9 cellular contexts compared by ENCODE assay signal in the genomic region with DNA sequence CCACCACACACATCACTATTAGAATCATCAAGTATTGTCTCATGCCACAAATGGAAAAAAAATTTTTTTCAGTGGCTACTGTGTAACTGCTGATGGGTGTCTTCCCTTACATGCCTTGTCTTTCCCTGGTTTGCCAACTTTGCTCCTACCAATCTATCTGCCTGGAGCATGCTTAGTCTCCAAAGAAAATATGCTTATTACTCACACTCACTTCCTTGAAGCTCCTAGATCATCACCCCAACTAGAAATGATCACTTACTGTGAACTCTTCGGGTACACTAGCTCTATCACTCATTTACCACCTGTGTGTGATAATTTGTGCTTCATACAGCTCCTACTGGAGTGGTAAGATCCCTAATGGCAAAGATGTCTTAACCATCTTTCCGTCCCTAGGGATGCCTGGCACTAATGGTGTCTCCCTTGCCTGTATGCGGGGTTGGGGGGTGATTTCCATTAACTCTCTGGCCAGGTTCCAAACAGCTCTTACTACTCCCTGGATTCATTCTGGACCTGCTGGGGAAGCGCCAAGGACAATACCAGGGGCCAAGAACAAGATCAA. TPM values are rescaled to one million over a fixed set of nuclear protein-coding genes. Genes with fewer than 3 reads are reported as not detected.
DNase-seq lines count a peak whose midpoint lies in the region; ATAC-seq, FAIRE-seq and TF ChIP-seq lines count a peak whose summit lies in the region.
"Had no signal": no experiment of that assay in that cellular context is flagged by ENCODE, and none has a peak within 500 bp of the region (broad histone marks: within the 10 kb centered on the region; RNA-seq: fewer than 3 reads in every experiment).

No MANE protein-coding gene starts in this region.

- peak overlapping the region; percentile 94 for H3K4me3 ChIP-seq in Karpas-422 (ENCODE audit: low read length)
- peak overlapping the region; percentile 78 for H3K4me3 ChIP-seq in K562
- H3K4me3 ChIP-seq in lower leg skin (ENCODE audit: low read depth, poor library complexity, severe bottlenecking), result peak overlapping the region; percentile 89
- peak overlapping the region; percentile 92 to 98 for H3K4me3 ChIP-seq in tibial artery

- no peaks in the 10 kb centered on the region for H3K9me2 ChIP-seq in Karpas-422 (replicated peaks; ENCODE audit: insufficient read depth, low read length)

- peaks cover 54% of the 10 kb centered on the region for H3K79me2 ChIP-seq in Karpas-422 (ENCODE audit: low read length)
- H3K79me2 ChIP-seq in K562 (ENCODE audit: control insufficient read depth, insufficient read depth, low read length), result peaks cover 49% of the 10 kb centered on the region

- H4K20me1 ChIP-seq in Karpas-422 (ENCODE audit: insufficient read depth, low read depth, low read length) (no peaks in the 10 kb centered on the region), K562 (replicated peaks; ENCODE audit: control insufficient read depth, insufficient read depth, low read length) (no peaks in the 10 kb centered on the region)

- H3K4me2 ChIP-seq in Karpas-422 (ENCODE audit: low read depth, low read length, poor library complexity, severe bottlenecking) (peak overlapping the region; percentile 98), K562 (ENCODE audit: insufficient read depth, low read length) (peak overlapping the region; percentile 91)

- ATAC-seq in K562 (no peak; the same call in 2 of the 3 replicates), HG02678 (IDR thresholded peaks at IDR 0.05; ENCODE audit: unreplicated experiment) (no peak), GM21360 (IDR thresholded peaks at IDR 0.05; ENCODE audit: unreplicated experiment) (no peak)

- 1% methylated on average over 4 of the region's 4 CpGs for WGBS in K562 (ENCODE audit: insufficient coverage, low coverage, missing lambda C conversion rate)
- 4 to 6% methylated on average over 4 of the region's 4 CpGs for WGBS in lower leg skin, 2 donors

- in situ Hi-C loops in K562 (cut with MboI), result no loop called here

- no TSS peak for BruUV-seq in K562 (replicated peaks; lab: Mats Ljungman, UMichigan)

- H3K27me3 ChIP-seq in Karpas-422 (ENCODE audit: low read length) (no peaks in the 10 kb centered on the region), K562 (ENCODE audit: control insufficient read depth in 2 of 2, insufficient read depth in 2 of 2, low read length in 2 of 2) (no peaks in the 10 kb centered on the region), tibial artery (no peaks in the 10 kb centered on the region)

- TF ChIP-seq RAD21 in K562 (CRISPR knock-in tag; conservative IDR thresholded peaks at IDR 0.05 in 1 of 2, IDR thresholded peaks at IDR 0.05 in 1 of 2), result no peak

- H3K4me1 ChIP-seq in Karpas-422 (ENCODE audit: low read length) (peaks cover 24% of the 10 kb centered on the region), K562 (replicated peaks in 1 of 2; ENCODE audit: control insufficient read depth in 2 of 2, insufficient read depth in 2 of 2, low read length in 2 of 2) (peaks cover 18% of the 10 kb centered on the region in 2 experiments; a peak in 4 of 5 replicates), tibial artery (peaks cover 0 to 19% (median 13%) of the 10 kb centered on the region in 4 donors)

- peak overlapping the region; percentile 97 for H3K9ac ChIP-seq in Karpas-422 (ENCODE audit: low read length)
- peak overlapping the region; percentile 78 to 98; a peak in 3 of 4 replicates for H3K9ac ChIP-seq in K562 (ENCODE audit: insufficient read depth in 1 of 2, low read depth in 2 of 2, low read length in 2 of 2)

- TF ChIP-seq POLR2A in K562 (conservative IDR thresholded peaks at IDR 0.05), result no peak
- TF ChIP-seq POLR2A in lower leg skin (IDR thresholded peaks at IDR 0.05), result no peak

- H3K9me3 ChIP-seq in Karpas-422 (ENCODE audit: low read length) (no peaks in the 10 kb centered on the region), K562 (replicated peaks; ENCODE audit: control insufficient read depth, insufficient read depth, low read depth, low read length) (no peaks in the 10 kb centered on the region), tibial artery (no peaks in the 10 kb centered on the region)

- no peak for TF ChIP-seq CTCF in K562 (IDR thresholded peaks at IDR 0.05 in 2 of 3, conservative IDR thresholded peaks at IDR 0.05 in 1 of 3; ENCODE audit: insufficient read depth in 2 of 3, low read depth in 1 of 3, low read length in 3 of 3)
- no peak for TF ChIP-seq CTCF in lower leg skin (IDR thresholded peaks at IDR 0.05)
- TF ChIP-seq CTCF in tibial artery (IDR thresholded peaks at IDR 0.05), result no peak

- FAIRE-seq in K562 (lab: Jason Lieb, UNC), result no peak
- FAIRE-seq: colon had no signal

- H3K9me1 ChIP-seq in K562 (ENCODE audit: control insufficient read depth, insufficient read depth, low read length), result no peaks in the 10 kb centered on the region

- intact Hi-C loops in K562 (cut with micrococcal nuclease), result no loop called here
- intact Hi-C loops in lower leg skin (cut with DNase I; ENCODE audit: low total_unique reads), result no loop called here
- intact Hi-C loops in tibial artery (cut with DNase I; ENCODE audit: low total_unique reads), result no loop called here

- H3K36me3 ChIP-seq in Karpas-422 (ENCODE audit: insufficient read depth, low read length) (no peaks in the 10 kb centered on the region), K562 (ENCODE audit: control insufficient read depth, insufficient read depth, low read length) (peaks cover 10% of the 10 kb centered on the region; the same call in 2 of the 3 replicates), tibial artery (peaks cover 0 to 16% (median 3%) of the 10 kb centered on the region in 3 donors)

- peak; percentile 10 for DNase-seq in NCI-H1436 (lab: John Stamatoyannopoulos, UW)
- no peak for DNase-seq in NCI-H1436 treated with DMSO at 0.1 percent for 48 hours (lab: John Stamatoyannopoulos, UW)
- DNase-seq in Karpas-422, result peak; percentile 68
- no peak for DNase-seq in K562 (ENCODE audit: extremely low read depth in 1 of 4, low spot score in 3 of 4)
- DNase-seq in lower leg skin (ENCODE audit: low spot score in 2 of 2), result no peak
- no peak for DNase-seq in tibial artery

- POLR2A ChIA-PET in K562 (lab: Yijun Ruan, JAX), result interaction anchor here (0.5 to 3.5 kb wide), 12 partner anchors 9 to 111 kb away, joined by 3 to 21 read pairs (median 4); a partner anchor contains a TSS

- TF ChIP-seq EP300 in K562 (IDR thresholded peaks at IDR 0.05; ENCODE audit: low read length), result no peak

- H3K27ac ChIP-seq in Karpas-422 (ENCODE audit: low read length) (peak overlapping the region; percentile 55), K562 (ENCODE audit: extremely low read depth, low read depth, low read length) (peak overlapping the region; percentile 74), tibial artery (peak overlapping the region; percentile 63 to 84)

- CTCF ChIA-PET in K562 (lab: Yijun Ruan, JAX; ENCODE audit: low intra/inter-chr PET ratio), result no interaction called here

- peak overlapping the region; percentile 80; the same call in 1 of the 2 replicates for H2AFZ ChIP-seq in Karpas-422 (ENCODE audit: low read length)
- peak overlapping the region; percentile 90 for H2AFZ ChIP-seq in K562 (ENCODE audit: low read depth, low read length)

TF ChIP-seq in K562, 482 proteins besides CTCF, POLR2A, EP300 and RAD21 (continues in another document):
- TF ChIP-seq SRSF7 (optimal IDR thresholded peaks at IDR 0.05; ENCODE audit: low read depth, low read length), result no peak
- TF ChIP-seq LARP7 (IDR thresholded peaks at IDR 0.05), result no peak

RNA-seq across cellular contexts. Expression of a gene that starts 0.8 kb away (rescaled TPM):
- 5.7 and 7.5 TPM in 2 replicates for total RNA-seq in Karpas-422 (2014; rRNA removed; shearing (Covaris generic); ENCODE audit: low replicate concordance)
- total RNA-seq in K562 (2011; cell fraction: chromatin; rRNA removed; ENCODE audit: low replicate concordance), result 35.4 and 57.8 TPM in 2 replicates
- 34.5 and 42.0 TPM in 2 replicates for total RNA-seq in K562 (2011; cell fraction: nucleolus; rRNA removed)
- total RNA-seq in K562 (2011; cell fraction: nucleoplasm; rRNA removed), result 28.3 and 30.4 TPM in 2 replicates
- total RNA-seq in K562 (2014; rRNA removed), result 9.4 and 10.2 TPM in 2 replicates
- total RNA-seq in K562 (2014; rRNA removed; fragmentation: Illumina TruSeq; extraction: Trizol), result 14.3 and 14.8 TPM in 2 replicates
- 13.0 and 13.5 TPM in 2 replicates for total RNA-seq in K562 (2015; rRNA removed; fragmentation: Illumina TruSeq; extraction: Trizol)
- total RNA-seq in K562 (2021), result 19.6 and 19.9 TPM in 2 replicates
- 25.5 and 28.0 TPM in 2 replicates for polyA plus RNA-seq in K562 (2011; rRNA removed)
- 12.5 and 12.9 TPM in 2 replicates for polyA plus RNA-seq in K562 (2011; cell fraction: cytosol; rRNA removed)
- 34.8 and 45.4 TPM in 2 replicates for polyA plus RNA-seq in K562 (2011; cell fraction: nucleus; rRNA removed)
- polyA plus RNA-seq in K562 (2012), result 22.2 and 32.7 TPM in 2 replicates
- 12.4 and 16.3 TPM in 2 replicates for polyA plus RNA-seq in K562 (2014; fragmentation: Illumina TruSeq; extraction: Trizol)
- 10 to 100 TPM in 1 of 2 experiments, 1 to 10 TPM in 1; 9.8 to 10.7 TPM for polyA plus RNA-seq in K562 (2014; fragmentation: Nextera tagmentation; extraction: Ambion mirVana)
- polyA plus RNA-seq in K562 (2014; rRNA removed), result 12.7 and 15.1 TPM in 2 replicates
- 13.7 and 22.8 TPM in 2 replicates for polyA minus RNA-seq in K562 (2011; rRNA and poly(A)+ RNA removed)
- 4.2 and 20.6 TPM in 2 replicates for polyA minus RNA-seq in K562 (2011; cell fraction: cytosol; rRNA and poly(A)+ RNA removed)
- 7.9 and 12.8 TPM in 2 replicates for polyA minus RNA-seq in K562 (2011; cell fraction: nucleus; rRNA and poly(A)+ RNA removed)
- 10 to 100 TPM in 3 of 4 donors, 1 to 10 TPM in 1; 9.5 to 16.4 (median 12.9) TPM for total RNA-seq in lower leg skin

RNA-seq across cellular contexts. Expression of a gene that starts 27.3 kb away (rescaled TPM):
- total RNA-seq in Karpas-422 (2014; rRNA removed; shearing (Covaris generic); ENCODE audit: low replicate concordance), result 87.5 and 95.5 TPM in 2 replicates
- 402 and 749 TPM in 2 replicates for total RNA-seq in K562 (2011; cell fraction: chromatin; rRNA removed; ENCODE audit: low replicate concordance)
- total RNA-seq in K562 (2011; cell fraction: nucleolus; rRNA removed), result 233 and 300 TPM in 2 replicates
- 292 and 338 TPM in 2 replicates for total RNA-seq in K562 (2011; cell fraction: nucleoplasm; rRNA removed)
- total RNA-seq in K562 (2014; rRNA removed), result 226 and 263 TPM in 2 replicates
- 201 and 210 TPM in 2 replicates for total RNA-seq in K562 (2014; rRNA removed; fragmentation: Illumina TruSeq; extraction: Trizol)
- total RNA-seq in K562 (2015; rRNA removed; fragmentation: Illumina TruSeq; extraction: Trizol), result 223 and 228 TPM in 2 replicates
- 150 and 181 TPM in 2 replicates for total RNA-seq in K562 (2021)
- 391 and 460 TPM in 2 replicates for polyA plus RNA-seq in K562 (2011; rRNA removed)
- 329 and 446 TPM in 2 replicates for polyA plus RNA-seq in K562 (2011; cell fraction: cytosol; rRNA removed)
- 1,023 and 1,561 TPM in 2 replicates for polyA plus RNA-seq in K562 (2011; cell fraction: nucleus; rRNA removed)
- 176 and 186 TPM in 2 replicates for polyA plus RNA-seq in K562 (2012)
- polyA plus RNA-seq in K562 (2014; fragmentation: Illumina TruSeq; extraction: Trizol), result 248 and 284 TPM in 2 replicates
- 100 to 1,000 TPM; 156 to 240 TPM for polyA plus RNA-seq in K562 (2014; fragmentation: Nextera tagmentation; extraction: Ambion mirVana)
- 256 and 264 TPM in 2 replicates for polyA plus RNA-seq in K562 (2014; rRNA removed)
- polyA minus RNA-seq in K562 (2011; rRNA and poly(A)+ RNA removed), result 342 and 344 TPM in 2 replicates
- polyA minus RNA-seq in K562 (2011; cell fraction: cytosol; rRNA and poly(A)+ RNA removed), result 145 and 166 TPM in 2 replicates
- 175 and 402 TPM in 2 replicates for polyA minus RNA-seq in K562 (2011; cell fraction: nucleus; rRNA and poly(A)+ RNA removed)
- 10 to 100 TPM; 16.3 to 24.4 (median 19.5) TPM for total RNA-seq in lower leg skin

Comparison
In these comparisons a context has a peak if more than half of its experiments do, and no peak if none do; other contexts are left out.
1. DNase-seq: peak in NCI-H1436 (single experiment) and Karpas-422 (single experiment); none in NCI-H1436 treated with DMSO at 0.1 percent for 48 hours (single experiment), K562 (0 of 4), lower leg skin (0 of 2) and tibial artery (0 of 2).
2. Peak in every context shown above with its lines, with median percentiles within 50 percentile points of each other: H3K27ac ChIP-seq and H3K4me3 ChIP-seq.